1 cellular context compared by ENCODE assay signal in the genomic region with DNA sequence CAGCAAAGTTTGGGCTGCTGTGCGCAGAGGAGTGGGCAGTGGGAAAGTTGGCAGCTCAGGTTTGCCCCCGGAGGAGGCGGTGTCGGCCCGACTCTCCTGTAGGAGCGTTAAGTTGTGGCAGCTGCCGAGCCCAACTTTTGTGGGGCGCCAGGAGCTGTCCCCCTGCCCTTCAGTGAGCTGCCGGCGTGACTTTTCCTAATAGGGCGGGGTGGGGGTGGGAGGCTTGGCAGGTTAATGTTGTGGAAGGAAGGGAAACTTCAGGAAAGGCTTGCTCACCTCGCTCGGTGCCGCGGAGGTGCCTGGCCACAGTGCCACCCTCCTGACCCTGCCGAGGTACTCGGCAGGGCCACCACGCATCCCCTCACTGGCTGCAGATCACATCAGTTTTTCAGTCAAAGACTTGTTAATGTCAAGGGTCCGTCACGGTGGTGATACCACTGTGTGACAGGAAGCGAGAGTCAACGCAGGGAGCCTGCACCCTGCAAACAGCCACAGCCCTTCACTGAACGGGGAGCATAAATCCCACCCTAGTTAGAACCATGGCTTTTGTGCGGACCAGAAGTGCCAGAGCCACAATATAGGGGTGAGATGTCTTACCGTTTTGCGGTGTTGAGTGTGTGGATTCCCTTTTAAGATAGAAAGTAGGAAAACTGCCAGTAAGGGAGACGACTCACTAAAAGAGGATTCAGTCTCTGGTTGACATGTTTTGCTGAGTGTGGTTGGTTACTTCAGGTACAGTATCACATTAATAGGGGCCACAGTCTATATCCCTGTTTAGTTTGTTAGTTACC.
TF ChIP-seq lines count a peak whose summit lies in the region.

No MANE protein-coding gene starts in this region.

TF ChIP-seq in HepG2, 621 proteins besides CTCF, POLR2A, EP300 and RAD21 (continued from another document):
- TF ChIP-seq, protein P1, sequence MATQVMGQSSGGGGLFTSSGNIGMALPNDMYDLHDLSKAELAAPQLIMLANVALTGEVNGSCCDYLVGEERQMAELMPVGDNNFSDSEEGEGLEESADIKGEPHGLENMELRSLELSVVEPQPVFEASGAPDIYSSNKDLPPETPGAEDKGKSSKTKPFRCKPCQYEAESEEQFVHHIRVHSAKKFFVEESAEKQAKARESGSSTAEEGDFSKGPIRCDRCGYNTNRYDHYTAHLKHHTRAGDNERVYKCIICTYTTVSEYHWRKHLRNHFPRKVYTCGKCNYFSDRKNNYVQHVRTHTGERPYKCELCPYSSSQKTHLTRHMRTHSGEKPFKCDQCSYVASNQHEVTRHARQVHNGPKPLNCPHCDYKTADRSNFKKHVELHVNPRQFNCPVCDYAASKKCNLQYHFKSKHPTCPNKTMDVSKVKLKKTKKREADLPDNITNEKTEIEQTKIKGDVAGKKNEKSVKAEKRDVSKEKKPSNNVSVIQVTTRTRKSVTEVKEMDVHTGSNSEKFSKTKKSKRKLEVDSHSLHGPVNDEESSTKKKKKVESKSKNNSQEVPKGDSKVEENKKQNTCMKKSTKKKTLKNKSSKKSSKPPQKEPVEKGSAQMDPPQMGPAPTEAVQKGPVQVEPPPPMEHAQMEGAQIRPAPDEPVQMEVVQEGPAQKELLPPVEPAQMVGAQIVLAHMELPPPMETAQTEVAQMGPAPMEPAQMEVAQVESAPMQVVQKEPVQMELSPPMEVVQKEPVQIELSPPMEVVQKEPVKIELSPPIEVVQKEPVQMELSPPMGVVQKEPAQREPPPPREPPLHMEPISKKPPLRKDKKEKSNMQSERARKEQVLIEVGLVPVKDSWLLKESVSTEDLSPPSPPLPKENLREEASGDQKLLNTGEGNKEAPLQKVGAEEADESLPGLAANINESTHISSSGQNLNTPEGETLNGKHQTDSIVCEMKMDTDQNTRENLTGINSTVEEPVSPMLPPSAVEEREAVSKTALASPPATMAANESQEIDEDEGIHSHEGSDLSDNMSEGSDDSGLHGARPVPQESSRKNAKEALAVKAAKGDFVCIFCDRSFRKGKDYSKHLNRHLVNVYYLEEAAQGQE (IDR thresholded peaks at IDR 0.05; ENCODE audit: borderline replicate concordance in 1 of 2, low read depth in 1 of 2, low read length in 2 of 2) = no peak
- TF ChIP-seq, protein P2, sequence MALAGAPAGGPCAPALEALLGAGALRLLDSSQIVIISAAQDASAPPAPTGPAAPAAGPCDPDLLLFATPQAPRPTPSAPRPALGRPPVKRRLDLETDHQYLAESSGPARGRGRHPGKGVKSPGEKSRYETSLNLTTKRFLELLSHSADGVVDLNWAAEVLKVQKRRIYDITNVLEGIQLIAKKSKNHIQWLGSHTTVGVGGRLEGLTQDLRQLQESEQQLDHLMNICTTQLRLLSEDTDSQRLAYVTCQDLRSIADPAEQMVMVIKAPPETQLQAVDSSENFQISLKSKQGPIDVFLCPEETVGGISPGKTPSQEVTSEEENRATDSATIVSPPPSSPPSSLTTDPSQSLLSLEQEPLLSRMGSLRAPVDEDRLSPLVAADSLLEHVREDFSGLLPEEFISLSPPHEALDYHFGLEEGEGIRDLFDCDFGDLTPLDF (CRISPR knock-in tag; IDR thresholded peaks at IDR 0.05) = no peak
- peak; percentile 61; the same call in 1 of the 2 replicates for TF ChIP-seq ZNF121 (CRISPR knock-in tag; IDR thresholded peaks at IDR 0.05)
- TF ChIP-seq ZNF510 (CRISPR knock-in tag; IDR thresholded peaks at IDR 0.05; ENCODE audit: low read depth) = no peak
- TF ChIP-seq ZNF841 (CRISPR knock-in tag; IDR thresholded peaks at IDR 0.05; ENCODE audit: borderline replicate concordance) = no peak; the same call in 1 of the 2 replicates
- no peak for TF ChIP-seq NPAS2 (CRISPR knock-in tag; IDR thresholded peaks at IDR 0.05; ENCODE audit: borderline replicate concordance)
- no peak for TF ChIP-seq YY1 (IDR thresholded peaks at IDR 0.05; ENCODE audit: insufficient read depth, insufficient replicate concordance, low read depth, low read length)
- TF ChIP-seq, protein P3, sequence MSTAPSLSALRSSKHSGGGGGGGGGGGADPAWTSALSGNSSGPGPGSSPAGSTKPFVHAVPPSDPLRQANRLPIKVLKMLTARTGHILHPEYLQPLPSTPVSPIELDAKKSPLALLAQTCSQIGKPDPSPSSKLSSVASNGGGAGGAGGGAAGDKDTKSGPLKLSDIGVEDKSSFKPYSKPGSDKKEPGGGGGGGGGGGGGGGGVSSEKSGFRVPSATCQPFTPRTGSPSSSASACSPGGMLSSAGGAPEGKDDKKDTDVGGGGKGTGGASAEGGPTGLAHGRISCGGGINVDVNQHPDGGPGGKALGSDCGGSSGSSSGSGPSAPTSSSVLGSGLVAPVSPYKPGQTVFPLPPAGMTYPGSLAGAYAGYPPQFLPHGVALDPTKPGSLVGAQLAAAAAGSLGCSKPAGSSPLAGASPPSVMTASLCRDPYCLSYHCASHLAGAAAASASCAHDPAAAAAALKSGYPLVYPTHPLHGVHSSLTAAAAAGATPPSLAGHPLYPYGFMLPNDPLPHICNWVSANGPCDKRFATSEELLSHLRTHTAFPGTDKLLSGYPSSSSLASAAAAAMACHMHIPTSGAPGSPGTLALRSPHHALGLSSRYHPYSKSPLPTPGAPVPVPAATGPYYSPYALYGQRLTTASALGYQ (CRISPR knock-in tag; IDR thresholded peaks at IDR 0.05) = no peak
